ENCODE assay signal across 19 cellular contexts in genomic region chr5:129377504-129377903, GRCh38.
DNase-seq lines count a peak whose midpoint lies in the region; ATAC-seq and TF ChIP-seq lines count a peak whose summit lies in the region.
"Had no signal": no experiment of that assay in that cellular context is flagged by ENCODE, and none has a peak within 500 bp of the region (broad histone marks: within the 10 kb centered on the region; RNA-seq: fewer than 3 reads in every experiment).

No MANE protein-coding gene starts in this region.

- H3K4me2 ChIP-seq in DND-41 (ENCODE audit: insufficient read depth, low read length) (no peak overlapping the region), OCI-LY7 (ENCODE audit: low read length) (no peak overlapping the region)

- H3K79me2 ChIP-seq in DND-41 (ENCODE audit: insufficient read depth, low read length) (no peaks in the 10 kb centered on the region), OCI-LY7 (ENCODE audit: insufficient read depth, low read depth, low read length) (no peaks in the 10 kb centered on the region)

- no peak overlapping the region for H3K27ac Mint-ChIP-seq in CD8-positive, alpha-beta T cell
- H3K27ac Mint-ChIP-seq: stimulated activated naive CD8-positive, alpha-beta T cell treated with anti-CD3 and anti-CD28 coated beads, Interleukin-15, Interleukin-2, amounts not matched to agents 100 ng/mL and 50 ng/mL, for 24 hours had no signal

- peaks cover 10% of the 10 kb centered on the region for H3K4me1 ChIP-seq in DND-41 (ENCODE audit: insufficient read depth, low read length)
- no peaks in the 10 kb centered on the region for H3K4me1 ChIP-seq in OCI-LY7 (ENCODE audit: insufficient read depth, low read length, poor library complexity, severe bottlenecking)
- no peaks in the 10 kb centered on the region for H3K4me1 ChIP-seq in CD8-positive, alpha-beta T cell (ENCODE audit: insufficient read depth, low read length)
- H3K4me1 ChIP-seq: heart left ventricle, uterus had no signal

- H3K9me3 ChIP-seq in DND-41 (ENCODE audit: insufficient read depth, low read length, severe bottlenecking): no peaks in the 10 kb centered on the region
- H3K9me3 ChIP-seq in KOPT-K1 (ENCODE audit: insufficient read depth, low read length, poor library complexity, severe bottlenecking): no peaks in the 10 kb centered on the region
- no peaks in the 10 kb centered on the region for H3K9me3 ChIP-seq in OCI-LY7 (ENCODE audit: low read length)
- H3K9me3 ChIP-seq in CD8-positive, alpha-beta T cell (ENCODE audit: low read length): no peaks in the 10 kb centered on the region
- H3K9me3 ChIP-seq: heart left ventricle, ovary, uterus had no signal

- ATAC-seq in DND-41 (ENCODE audit: insufficient read depth, low read depth): peak; percentile 82
- ATAC-seq in CD8-positive, alpha-beta T cell: no peak
- ATAC-seq: esophagus mucosa, heart left ventricle, PC-3 had no signal

- intact Hi-C loops in OCI-LY7 (cut with micrococcal nuclease; ENCODE audit: unreplicated experiment): no loop called here
- intact Hi-C loops in CD8-positive, alpha-beta T cell (cut with DNase I, micrococcal nuclease): no loop called here

- H3K4me3 Mint-ChIP-seq in CD8-positive, alpha-beta T cell: no peak overlapping the region
- H3K4me3 Mint-ChIP-seq: stimulated activated naive CD8-positive, alpha-beta T cell treated with anti-CD3 and anti-CD28 coated beads, Interleukin-15, Interleukin-2, amounts not matched to agents 100 ng/mL and 50 ng/mL, for 24 hours had no signal

- H3K27me3 Mint-ChIP-seq in CD8-positive, alpha-beta T cell (ENCODE audit: low read depth): no peaks in the 10 kb centered on the region
- H3K27me3 Mint-ChIP-seq: stimulated activated naive CD8-positive, alpha-beta T cell treated with anti-CD3 and anti-CD28 coated beads, Interleukin-15, Interleukin-2, amounts not matched to agents 100 ng/mL and 50 ng/mL, for 24 hours had no signal

- H3K9me2 ChIP-seq in OCI-LY7 (ENCODE audit: insufficient read depth, low read length): no peaks in the 10 kb centered on the region

- CTCF ChIA-PET in OCI-LY7 (lab: Charles Lee; ENCODE audit: unreplicated experiment): no interaction called here
- CTCF ChIA-PET in CD8-positive, alpha-beta T cell (lab: Charles Lee): no interaction called here

- H3K4me3 ChIP-seq in DND-41 (ENCODE audit: low read depth in 1 of 2, low read length in 2 of 2): no peak overlapping the region
- no peak overlapping the region for H3K4me3 ChIP-seq in OCI-LY7 (ENCODE audit: low read depth, low read length, poor library complexity, severe bottlenecking)
- no peak overlapping the region for H3K4me3 ChIP-seq in CD8-positive, alpha-beta T cell (ENCODE audit: low read depth, low read length)
- H3K4me3 ChIP-seq: heart left ventricle, ovary, SK-N-MC, uterus had no signal

- H3K4me1 Mint-ChIP-seq in CD8-positive, alpha-beta T cell (ENCODE audit: low read depth): no peaks in the 10 kb centered on the region

- no TSS peak for BruUV-seq in OCI-LY7 (replicated peaks; lab: Mats Ljungman, UMichigan)

- TF ChIP-seq CTCF in DND-41 (IDR thresholded peaks at IDR 0.05; ENCODE audit: borderline replicate concordance, extremely low read depth, low read length, poor library complexity, severe bottlenecking) (no peak), OCI-LY7 (conservative IDR thresholded peaks at IDR 0.05; ENCODE audit: low read length) (no peak)
- no peak for TF ChIP-seq CTCF in CD8-positive, alpha-beta T cell (IDR thresholded peaks at IDR 0.05)

- H3K9ac ChIP-seq in DND-41 (ENCODE audit: low read depth, low read length): no peak overlapping the region

- H4K20me1 ChIP-seq in DND-41 (ENCODE audit: insufficient read depth, low read length): no peaks in the 10 kb centered on the region
- no peaks in the 10 kb centered on the region for H4K20me1 ChIP-seq in OCI-LY7 (ENCODE audit: insufficient read depth, low read length)

- no peaks in the 10 kb centered on the region for H3K9me3 Mint-ChIP-seq in CD8-positive, alpha-beta T cell
- H3K9me3 Mint-ChIP-seq: stimulated activated naive CD8-positive, alpha-beta T cell treated with anti-CD3 and anti-CD28 coated beads, Interleukin-15, Interleukin-2, amounts not matched to agents 100 ng/mL and 50 ng/mL, for 24 hours had no signal

- no peaks in the 10 kb centered on the region for H3K36me3 Mint-ChIP-seq in CD8-positive, alpha-beta T cell

- no peak overlapping the region for H3K27ac ChIP-seq in DND-41 (ENCODE audit: low read length)
- peak overlapping the region; percentile 59 for H3K27ac ChIP-seq in KOPT-K1 (ENCODE audit: low read depth, low read length, poor library complexity, severe bottlenecking)
- H3K27ac ChIP-seq in OCI-LY7 (ENCODE audit: low read depth, low read length, poor library complexity, severe bottlenecking): no peak overlapping the region
- no peak overlapping the region for H3K27ac ChIP-seq in CD8-positive, alpha-beta T cell (ENCODE audit: low read depth, low read length)
- H3K27ac ChIP-seq: heart left ventricle, ovary, SK-N-MC, uterus had no signal

- H2AFZ ChIP-seq in DND-41 (ENCODE audit: low read depth, low read length) (peak overlapping the region; percentile 17; the same call in 1 of the 2 replicates), OCI-LY7 (ENCODE audit: low read length) (no peak overlapping the region)

- H3K36me3 ChIP-seq in DND-41 (ENCODE audit: insufficient read depth, low read length) (no peaks in the 10 kb centered on the region), KOPT-K1 (ENCODE audit: insufficient read depth, low read length) (no peaks in the 10 kb centered on the region), OCI-LY7 (ENCODE audit: insufficient read depth, low read length) (no peaks in the 10 kb centered on the region)
- no peaks in the 10 kb centered on the region for H3K36me3 ChIP-seq in CD8-positive, alpha-beta T cell (ENCODE audit: insufficient read depth, low read length)
- H3K36me3 ChIP-seq: heart left ventricle, ovary, uterus had no signal

- H3K27me3 ChIP-seq in DND-41 (ENCODE audit: insufficient read depth, low read length, poor library complexity): no peaks in the 10 kb centered on the region
- no peaks in the 10 kb centered on the region for H3K27me3 ChIP-seq in CD8-positive, alpha-beta T cell (ENCODE audit: insufficient read depth, low read length)
- H3K27me3 ChIP-seq: heart left ventricle, ovary, uterus had no signal

- DNase-seq in DND-41 (peak; percentile 29), OCI-LY7 (ENCODE audit: low spot score) (peak; percentile 4), mucosa of gallbladder (ENCODE audit: low spot score) (peak; percentile 59), NCI-H128 (lab: John Stamatoyannopoulos, UW; ENCODE audit: unreplicated experiment) (no peak), cerebellum (ENCODE audit: low spot score) (no peak)
- no peak for DNase-seq in CD8-positive, alpha-beta T cell
- DNase-seq: activated effector memory CD4-positive, alpha-beta T cell treated with anti-CD3 and anti-CD28 coated beads, Interleukin-2, amount 50 U/mL, for 16 hours; aorta; EL; heart left ventricle; kidney; NCI-H2081 treated with DMSO at 0.1 percent for 48 hours; ovary; PC-3; uterus had no signal

- POLR2A ChIA-PET in OCI-LY7 (lab: Charles Lee): no interaction called here
- POLR2A ChIA-PET in CD8-positive, alpha-beta T cell (lab: Charles Lee): no interaction called here

Comparison
In these comparisons a context has a peak if more than half of its experiments do, and no peak if none do; other contexts are left out.
1. DNase-seq: peak in DND-41 (single experiment), OCI-LY7 (single experiment) and mucosa of gallbladder (single experiment); none in NCI-H128 (single experiment), CD8-positive, alpha-beta T cell (0 of 7) and cerebellum (single experiment).